8 cellular contexts compared by ENCODE assay signal in genomic region chr12:130916251-130916911, GRCh38. TPM values are rescaled to one million over a fixed set of nuclear protein-coding genes. Genes with fewer than 3 reads are reported as not detected.
DNase-seq lines count a peak whose midpoint lies in the region; ATAC-seq and TF ChIP-seq lines count a peak whose summit lies in the region.

No MANE protein-coding gene starts in this region.

- peaks cover 11% of the 10 kb centered on the region for H3K9me3 Mint-ChIP-seq in activated naive CD8-positive, alpha-beta T cell treated with anti-CD3 and anti-CD28 coated beads, Interleukin-2, amount 50 U/mL, for 24 hours

- H3K27me3 ChIP-seq in BJ (ENCODE audit: control insufficient read depth, insufficient read depth, low read length) = no peaks in the 10 kb centered on the region
- peaks cover 30% of the 10 kb centered on the region for H3K27me3 ChIP-seq in left ventricle myocardium inferior (ENCODE audit: low read depth)
- peaks cover 0 to 19% (median 4%) of the 10 kb centered on the region in 3 donors for H3K27me3 ChIP-seq in psoas muscle (ENCODE audit: insufficient read depth in 3 of 3, low read length in 2 of 3)

- POLR2A ChIA-PET in BJ (lab: Charles Lee) = no interaction called here

- CTCF ChIA-PET in BJ (lab: Yijun Ruan, JAX) = interaction anchor here (0.6 to 4.0 kb wide), 31 partner anchors 8 to 948 kb away, joined by 3 to 30 read pairs (median 3); partner anchors contain the start of gene ADGRD1

- H3K27ac Mint-ChIP-seq in activated naive CD8-positive, alpha-beta T cell treated with anti-CD3 and anti-CD28 coated beads, Interleukin-2, amount 50 U/mL, for 24 hours = no peak overlapping the region

- WGBS in psoas muscle, 3 donors = 13 to 16% (median 13%) methylated on average over 36 of the region's 36 CpGs

- no peaks in the 10 kb centered on the region for H3K36me3 Mint-ChIP-seq in activated naive CD8-positive, alpha-beta T cell treated with anti-CD3 and anti-CD28 coated beads, Interleukin-2, amount 50 U/mL, for 24 hours (ENCODE audit: low read depth)

- no peaks in the 10 kb centered on the region for H3K4me1 Mint-ChIP-seq in activated naive CD8-positive, alpha-beta T cell treated with anti-CD3 and anti-CD28 coated beads, Interleukin-2, amount 50 U/mL, for 24 hours

- intact Hi-C loops in left ventricle myocardium inferior (cut with micrococcal nuclease) = loop anchor here (10.0 kb wide), 1 partner anchor 218 kb away; no protein-coding TSS in a partner anchor
- intact Hi-C loops in psoas muscle (cut with DNase I) = loop anchor here in 1 of 2 donors (2.0 to 10.0 kb wide), 2 partner anchors 216 to 908 kb away; partner anchors contain the start of gene MMP17

- H3K27ac ChIP-seq in left ventricle myocardium inferior (replicated peaks) (no peak overlapping the region), psoas muscle (no peak overlapping the region)

- no peaks in the 10 kb centered on the region for H3K36me3 ChIP-seq in BJ (ENCODE audit: control insufficient read depth, insufficient read depth, low read length)
- H3K36me3 ChIP-seq in left ventricle myocardium inferior = no peaks in the 10 kb centered on the region
- no peaks in the 10 kb centered on the region for H3K36me3 ChIP-seq in psoas muscle (ENCODE audit: insufficient read depth in 1 of 2, low read depth in 1 of 2)

- peaks cover 49% of the 10 kb centered on the region for H3K27me3 Mint-ChIP-seq in activated naive CD8-positive, alpha-beta T cell treated with anti-CD3 and anti-CD28 coated beads, Interleukin-2, amount 50 U/mL, for 24 hours

- ATAC-seq in GM18909 (IDR thresholded peaks at IDR 0.05; ENCODE audit: poor library complexity, unreplicated experiment) (peak; percentile 55), psoas muscle (peak; percentile 66 to 86 (median 80))
- no peak for ATAC-seq in activated naive CD8-positive, alpha-beta T cell treated with anti-CD3 and anti-CD28 coated beads, Interleukin-2, amount 50 U/mL, for 24 hours

- H3K9me3 ChIP-seq in left ventricle myocardium inferior (replicated peaks) = peaks cover 11% of the 10 kb centered on the region
- H3K9me3 ChIP-seq in psoas muscle = peaks cover 7% of the 10 kb centered on the region

- H3K4me3 Mint-ChIP-seq in activated naive CD8-positive, alpha-beta T cell treated with anti-CD3 and anti-CD28 coated beads, Interleukin-2, amount 50 U/mL, for 24 hours = no peak overlapping the region

- no peak for DNase-seq in BJ (ENCODE audit: low read depth)
- peak; percentile 61 to 62 for DNase-seq in NCI-H2081 (lab: John Stamatoyannopoulos, UW)
- DNase-seq in activated naive CD8-positive, alpha-beta T cell treated with anti-CD3 and anti-CD28 coated beads, Interleukin-2, amount 50 U/mL, for 24 hours = peak; percentile 29
- peak; percentile 42 for DNase-seq in left ventricle myocardium inferior
- DNase-seq in psoas muscle = peak; percentile 28 to 71
- DNase-seq in HK-2 (ENCODE audit: unreplicated experiment) = no peak
- DNase-seq in GM19240 (ENCODE audit: insufficient read length, low spot score) = no peak

- TF ChIP-seq CTCF in BJ (IDR thresholded peaks at IDR 0.05; ENCODE audit: insufficient read depth, low read depth, low read length) (peak; percentile 99), left ventricle myocardium inferior (IDR thresholded peaks at IDR 0.05; ENCODE audit: borderline replicate concordance) (peak; percentile 96), psoas muscle (IDR thresholded peaks at IDR 0.05) (peak; percentile 82)

- H3K4me3 ChIP-seq in BJ (ENCODE audit: low read depth, low read length) (peak overlapping the region; percentile 9), left ventricle myocardium inferior (peak overlapping the region; percentile 42), psoas muscle (peak overlapping the region; percentile 30)

- H3K4me1 ChIP-seq in left ventricle myocardium inferior (peaks cover 4% of the 10 kb centered on the region), psoas muscle (no peaks in the 10 kb centered on the region)

RNA-seq across cellular contexts. Expression of gene ADGRD1, which starts 37.3 kb away (rescaled TPM):
- polyA plus RNA-seq in BJ (2011; rRNA removed) (40.1 and 68.5 TPM in 2 replicates), psoas muscle (1 to 10 TPM; 3.2 to 3.6 (median 3.3) TPM)
- 27.9 and 29.3 TPM in 2 replicates for polyA minus RNA-seq in BJ (2011; rRNA and poly(A)+ RNA removed)
- total RNA-seq in left ventricle myocardium inferior (99.5 TPM), psoas muscle (10 to 100 TPM in 2 of 4 donors, 1 to 10 TPM in 2; 2.1 to 11.6 (median 9.4) TPM)

RNA-seq across cellular contexts. Expression of gene RAN, which starts 44.5 kb away (rescaled TPM):
- polyA plus RNA-seq in BJ (2011; rRNA removed) (1,011 and 1,490 TPM in 2 replicates), psoas muscle (1,000 to 10,000 TPM in 1 of 3 donors, 100 to 1,000 TPM in 2; 302 to 1,341 (median 369) TPM)
- 336 and 424 TPM in 2 replicates for polyA minus RNA-seq in BJ (2011; rRNA and poly(A)+ RNA removed)
- total RNA-seq in left ventricle myocardium inferior (246 TPM), psoas muscle (100 to 1,000 TPM; 338 to 721 (median 445) TPM)

Comparison
In these comparisons a context has a peak if more than half of its experiments do, and no peak if none do; other contexts are left out.
1. DNase-seq: peak in NCI-H2081 (2 of 2), activated naive CD8-positive, alpha-beta T cell treated with anti-CD3 and anti-CD28 coated beads, Interleukin-2, amount 50 U/mL, for 24 hours (single experiment), left ventricle myocardium inferior (single experiment) and psoas muscle (2 of 2); none in BJ (single experiment), HK-2 (single experiment) and GM19240 (single experiment).
2. Peak in every context shown above with its lines, with median percentiles within 50 percentile points of each other: H3K4me3 ChIP-seq and CTCF ChIP-seq.